Comparison of ENCODE assay signal across 31 cellular contexts in the genomic region with DNA sequence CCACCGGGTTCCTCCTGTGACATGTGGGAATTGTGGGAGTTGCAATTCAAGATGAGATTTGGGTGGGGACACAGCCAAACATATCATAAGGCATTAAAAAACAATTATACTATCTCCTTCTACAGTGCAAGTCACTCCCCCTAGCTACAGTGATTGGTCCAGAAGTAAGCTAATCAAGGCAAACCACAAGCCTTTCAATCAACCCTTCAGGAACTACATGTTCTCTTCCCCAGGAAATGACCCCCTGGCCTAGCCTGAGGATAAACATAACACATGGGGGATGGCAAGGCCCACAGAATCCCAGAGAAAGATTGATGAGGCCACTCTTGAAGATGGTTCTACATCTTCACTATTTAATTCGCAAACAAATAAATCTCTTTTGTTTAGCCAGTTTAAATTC. TPM values are rescaled to one million over a fixed set of nuclear protein-coding genes. Genes with fewer than 3 reads are reported as not detected.
DNase-seq lines count a peak whose midpoint lies in the region; ATAC-seq, FAIRE-seq and TF ChIP-seq lines count a peak whose summit lies in the region.
"Had no signal": no experiment of that assay in that cellular context is flagged by ENCODE, and none has a peak within 500 bp of the region (broad histone marks: within the 10 kb centered on the region; RNA-seq: fewer than 3 reads in every experiment).

No MANE protein-coding gene starts in this region.

- TF ChIP-seq EP300 in K562 (IDR thresholded peaks at IDR 0.05; ENCODE audit: low read length): no peak

- no peak overlapping the region for H3K4me2 ChIP-seq in K562 (ENCODE audit: insufficient read depth, low read length)

- BruUV-seq in K562 (replicated peaks; lab: Mats Ljungman, UMichigan): no TSS peak

- H3K9me3 ChIP-seq in K562 (replicated peaks; ENCODE audit: control insufficient read depth, insufficient read depth, low read depth, low read length): no peaks in the 10 kb centered on the region
- H3K9me3 ChIP-seq: Caco-2, gastroesophageal sphincter, mucosa of descending colon, psoas muscle had no signal

- CTCF ChIA-PET in K562 (lab: Yijun Ruan, JAX; ENCODE audit: low intra/inter-chr PET ratio): no interaction called here

- H4K20me1 ChIP-seq in K562 (replicated peaks; ENCODE audit: control insufficient read depth, insufficient read depth, low read length): no peaks in the 10 kb centered on the region

- H3K36me3 ChIP-seq in K562 (ENCODE audit: control insufficient read depth, insufficient read depth, low read length): no peaks in the 10 kb centered on the region
- H3K36me3 ChIP-seq: gastroesophageal sphincter had no signal

- no peak overlapping the region for H3K9ac ChIP-seq in K562 (ENCODE audit: insufficient read depth in 1 of 2, low read depth in 2 of 2, low read length in 2 of 2)

- ATAC-seq in natural killer cell treated with Interleukin-12 subunit alpha and Interleukin-12 subunit beta and Interleukin-15 and Interleukin-18, amount 100 ng/mL, for 72 hours: no peak
- ATAC-seq in natural killer cell: no peak
- ATAC-seq in K562: no peak
- no peak for ATAC-seq in HG03378 (IDR thresholded peaks at IDR 0.05; ENCODE audit: unreplicated experiment)
- ATAC-seq: gastroesophageal sphincter, HCT116, mucosa of descending colon, Panc1, psoas muscle, sciatic nerve, SK-N-SH treated with all-trans-retinoic acid at 6 μM for 48 hours had no signal

- H3K27me3 Mint-ChIP-seq in T-helper 1 cell treated with Interleukin-12 subunit alpha and Interleukin-12 subunit beta and Interleukin-4 antibody, amounts not matched to agents 30 μg/mL and 1 μg/mL, for 36 hours (ENCODE audit: low read depth): peaks cover 6% of the 10 kb centered on the region
- H3K27me3 Mint-ChIP-seq in natural killer cell treated with Interleukin-12 subunit alpha and Interleukin-12 subunit beta and Interleukin-15 and Interleukin-18, amount 100 ng/mL, for 72 hours: peaks cover 8 to 9% of the 10 kb centered on the region in 2 donors
- peaks cover 6 to 7% of the 10 kb centered on the region in 2 donors for H3K27me3 Mint-ChIP-seq in natural killer cell (ENCODE audit: low read depth in 2 of 2)
- H3K27me3 Mint-ChIP-seq: brain had no signal

- no peak overlapping the region for H3K4me3 ChIP-seq in K562
- H3K4me3 ChIP-seq: gastroesophageal sphincter, lung, mucosa of descending colon, psoas muscle had no signal

- H3K4me1 ChIP-seq in K562 (replicated peaks in 1 of 2; ENCODE audit: control insufficient read depth in 2 of 2, insufficient read depth in 2 of 2, low read length in 2 of 2): no peaks in the 10 kb centered on the region
- H3K4me1 ChIP-seq: Caco-2, gastroesophageal sphincter, psoas muscle had no signal

- TF ChIP-seq CTCF in natural killer cell (IDR thresholded peaks at IDR 0.05): no peak
- TF ChIP-seq CTCF in K562 (IDR thresholded peaks at IDR 0.05 in 2 of 3, conservative IDR thresholded peaks at IDR 0.05 in 1 of 3; ENCODE audit: insufficient read depth in 2 of 3, low read depth in 1 of 3, low read length in 3 of 3): no peak

- POLR2A ChIA-PET in K562 (lab: Yijun Ruan, JAX): no interaction called here

- DNase-seq in T-helper 1 cell (no peak), natural killer cell (no peak), K562 (ENCODE audit: extremely low read depth in 1 of 4, low spot score in 3 of 4) (no peak), A172 (ENCODE audit: low spot score) (no peak), iPS-NIHi7 (ENCODE audit: extremely low spot score) (no peak)
- no peak for DNase-seq in natural killer cell treated with Interleukin-12 subunit alpha and Interleukin-12 subunit beta and Interleukin-15 and Interleukin-18, amount 100 ng/mL, for 72 hours (ENCODE audit: low spot score)
- DNase-seq: activated CD4-positive, CD25-positive, alpha-beta regulatory T cell treated with anti-CD3 and anti-CD28 coated beads, Interleukin-2, amount 50 U/mL, for 72 hours; Caco-2; cerebellar nuclear complex; DMS53; mucosa of descending colon; NCI-H1436 treated with DMSO at 0.1 percent for 48 hours; NCI-H2081 treated with DMSO at 0.1 percent for 48 hours; NCI-H226; NCI-H526 treated with DMSO at 0.1 percent for 48 hours; psoas muscle; Right ventricle myocardium superior; substantia nigra; trophoblast cell had no signal

- TF ChIP-seq RAD21 in K562 (CRISPR knock-in tag; conservative IDR thresholded peaks at IDR 0.05 in 1 of 2, IDR thresholded peaks at IDR 0.05 in 1 of 2): no peak

- H3K79me2 ChIP-seq in K562 (ENCODE audit: control insufficient read depth, insufficient read depth, low read length): no peaks in the 10 kb centered on the region

- no peak overlapping the region for H3K27ac ChIP-seq in K562 (ENCODE audit: extremely low read depth, low read depth, low read length)
- H3K27ac ChIP-seq: 22Rv1, C4-2B, gastroesophageal sphincter, psoas muscle had no signal

- no peak for FAIRE-seq in K562 (lab: Jason Lieb, UNC)

- H3K4me3 Mint-ChIP-seq in T-helper 1 cell treated with Interleukin-12 subunit alpha and Interleukin-12 subunit beta and Interleukin-4 antibody, amounts not matched to agents 30 μg/mL and 1 μg/mL, for 36 hours: no peak overlapping the region
- H3K4me3 Mint-ChIP-seq in natural killer cell treated with Interleukin-12 subunit alpha and Interleukin-12 subunit beta and Interleukin-15 and Interleukin-18, amount 100 ng/mL, for 72 hours: peak overlapping the region; percentile 73
- H3K4me3 Mint-ChIP-seq in natural killer cell: no peak overlapping the region
- H3K4me3 Mint-ChIP-seq: nephron had no signal

- no peaks in the 10 kb centered on the region for H3K27me3 ChIP-seq in K562 (ENCODE audit: control insufficient read depth in 2 of 2, insufficient read depth in 2 of 2, low read length in 2 of 2)
- H3K27me3 ChIP-seq: gastroesophageal sphincter had no signal

- peak overlapping the region; percentile 90 for H3K27ac Mint-ChIP-seq in T-helper 1 cell treated with Interleukin-12 subunit alpha and Interleukin-12 subunit beta and Interleukin-4 antibody, amounts not matched to agents 30 μg/mL and 1 μg/mL, for 36 hours
- peak overlapping the region; percentile 92 to 99 for H3K27ac Mint-ChIP-seq in natural killer cell treated with Interleukin-12 subunit alpha and Interleukin-12 subunit beta and Interleukin-15 and Interleukin-18, amount 100 ng/mL, for 72 hours
- no peak overlapping the region for H3K27ac Mint-ChIP-seq in natural killer cell
- H3K27ac Mint-ChIP-seq: brain, nephron had no signal

- in situ Hi-C loops in K562 (cut with MboI): no loop called here

- intact Hi-C loops in natural killer cell (cut with micrococcal nuclease): no loop called here
- intact Hi-C loops in K562 (cut with micrococcal nuclease): no loop called here

- no peaks in the 10 kb centered on the region for H3K9me1 ChIP-seq in K562 (ENCODE audit: control insufficient read depth, insufficient read depth, low read length)

- no peak overlapping the region for H2AFZ ChIP-seq in K562 (ENCODE audit: low read depth, low read length)

- H3K9me3 Mint-ChIP-seq in T-helper 1 cell treated with Interleukin-12 subunit alpha and Interleukin-12 subunit beta and Interleukin-4 antibody, amounts not matched to agents 30 μg/mL and 1 μg/mL, for 36 hours: no peaks in the 10 kb centered on the region
- peaks cover 6% of the 10 kb centered on the region for H3K9me3 Mint-ChIP-seq in natural killer cell treated with Interleukin-12 subunit alpha and Interleukin-12 subunit beta and Interleukin-15 and Interleukin-18, amount 100 ng/mL, for 72 hours
- no peaks in the 10 kb centered on the region for H3K9me3 Mint-ChIP-seq in natural killer cell
- H3K9me3 Mint-ChIP-seq: brain had no signal

- WGBS in K562 (ENCODE audit: insufficient coverage, low coverage, missing lambda C conversion rate): 36% methylated on average over 2 of the region's 2 CpGs

- TF ChIP-seq POLR2A in K562 (conservative IDR thresholded peaks at IDR 0.05): no peak

- H3K4me1 Mint-ChIP-seq in T-helper 1 cell treated with Interleukin-12 subunit alpha and Interleukin-12 subunit beta and Interleukin-4 antibody, amounts not matched to agents 30 μg/mL and 1 μg/mL, for 36 hours (ENCODE audit: low read depth): peaks cover 18% of the 10 kb centered on the region
- peaks cover 20 to 23% of the 10 kb centered on the region in 2 donors for H3K4me1 Mint-ChIP-seq in natural killer cell treated with Interleukin-12 subunit alpha and Interleukin-12 subunit beta and Interleukin-15 and Interleukin-18, amount 100 ng/mL, for 72 hours (ENCODE audit: low read depth in 2 of 2)
- peaks cover 7 to 8% of the 10 kb centered on the region in 2 donors for H3K4me1 Mint-ChIP-seq in natural killer cell
- H3K4me1 Mint-ChIP-seq: brain, nephron had no signal

- H3K36me3 Mint-ChIP-seq in T-helper 1 cell treated with Interleukin-12 subunit alpha and Interleukin-12 subunit beta and Interleukin-4 antibody, amounts not matched to agents 30 μg/mL and 1 μg/mL, for 36 hours (ENCODE audit: low read depth): peaks cover 2% of the 10 kb centered on the region
- peaks cover 6% of the 10 kb centered on the region for H3K36me3 Mint-ChIP-seq in natural killer cell treated with Interleukin-12 subunit alpha and Interleukin-12 subunit beta and Interleukin-15 and Interleukin-18, amount 100 ng/mL, for 72 hours
- no peaks in the 10 kb centered on the region for H3K36me3 Mint-ChIP-seq in natural killer cell
- H3K36me3 Mint-ChIP-seq: brain had no signal

TF ChIP-seq in K562, 482 proteins besides CTCF, POLR2A, EP300 and RAD21 (continues in another document):
- TF ChIP-seq KDM4B (IDR thresholded peaks at IDR 0.05; ENCODE audit: borderline replicate concordance in 2 of 2, low read depth in 1 of 2): no peak
- TF ChIP-seq BACH1 (tag; IDR thresholded peaks at IDR 0.05): no peak

RNA-seq across cellular contexts. Expression of gene FAM241A, which starts 25.2 kb away (rescaled TPM):
- total RNA-seq in natural killer cell treated with Interleukin-12 subunit alpha and Interleukin-12 subunit beta and Interleukin-15 and Interleukin-18, amount 100 ng/mL, for 72 hours: 10 to 100 TPM in 1 of 2 donors, 1 to 10 TPM in 1; 4.3 to 16.0 TPM
- total RNA-seq in natural killer cell (under 1 TPM; 0.36 to 0.75 (median 0.40) TPM), K562 (2014; rRNA removed) (5.1 and 5.3 TPM in 2 replicates), K562 (2014; rRNA removed; fragmentation: Illumina TruSeq; extraction: Trizol) (5.8 and 7.4 TPM in 2 replicates), K562 (2015; rRNA removed; fragmentation: Illumina TruSeq; extraction: Trizol) (4.0 and 4.4 TPM in 2 replicates), K562 (2021) (5.0 and 5.4 TPM in 2 replicates)
- 1.9 and 6.6 TPM in 2 replicates for total RNA-seq in K562 (2011; cell fraction: chromatin; rRNA removed; ENCODE audit: low replicate concordance)
- 1.0 and 1.7 TPM in 2 replicates for total RNA-seq in K562 (2011; cell fraction: nucleolus; rRNA removed)
- total RNA-seq in K562 (2011; cell fraction: nucleoplasm; rRNA removed): 4.6 and 8.2 TPM in 2 replicates
- polyA plus RNA-seq in K562 (2011; rRNA removed) (3.2 and 3.7 TPM in 2 replicates), K562 (2014; fragmentation: Illumina TruSeq; extraction: Trizol) (7.4 and 8.5 TPM in 2 replicates), K562 (2014; fragmentation: Nextera tagmentation; extraction: Ambion mirVana) (1 to 10 TPM; 2.3 TPM), K562 (2014; rRNA removed) (7.0 and 7.1 TPM in 2 replicates)
- 0.55 and 2.2 TPM in 2 replicates for polyA plus RNA-seq in K562 (2011; cell fraction: cytosol; rRNA removed)
- 1.2 and 2.1 TPM in 2 replicates for polyA plus RNA-seq in K562 (2011; cell fraction: nucleus; rRNA removed)
- polyA plus RNA-seq in K562 (2012): 4.1 and 5.4 TPM in 2 replicates
- 2.0 and 3.0 TPM in 2 replicates for polyA minus RNA-seq in K562 (2011; rRNA and poly(A)+ RNA removed)
- polyA minus RNA-seq in K562 (2011; cell fraction: cytosol; rRNA and poly(A)+ RNA removed): 0.64 and 0.67 TPM in 2 replicates
- polyA minus RNA-seq in K562 (2011; cell fraction: nucleus; rRNA and poly(A)+ RNA removed): 1.3 and 2.2 TPM in 2 replicates
- 0.62 and 0.79 TPM in 2 replicates for total RNA-seq in A172 (2014; rRNA removed; shearing (Covaris generic))

Comparison
In these comparisons a context has a peak if more than half of its experiments do, and no peak if none do; other contexts are left out.
1. H3K27ac Mint-ChIP-seq: peak in T-helper 1 cell treated with Interleukin-12 subunit alpha and Interleukin-12 subunit beta and Interleukin-4 antibody, amounts not matched to agents 30 μg/mL and 1 μg/mL, for 36 hours (single experiment) and natural killer cell treated with Interleukin-12 subunit alpha and Interleukin-12 subunit beta and Interleukin-15 and Interleukin-18, amount 100 ng/mL, for 72 hours (2 of 2); none in natural killer cell (0 of 2).